In the genomic region with DNA sequence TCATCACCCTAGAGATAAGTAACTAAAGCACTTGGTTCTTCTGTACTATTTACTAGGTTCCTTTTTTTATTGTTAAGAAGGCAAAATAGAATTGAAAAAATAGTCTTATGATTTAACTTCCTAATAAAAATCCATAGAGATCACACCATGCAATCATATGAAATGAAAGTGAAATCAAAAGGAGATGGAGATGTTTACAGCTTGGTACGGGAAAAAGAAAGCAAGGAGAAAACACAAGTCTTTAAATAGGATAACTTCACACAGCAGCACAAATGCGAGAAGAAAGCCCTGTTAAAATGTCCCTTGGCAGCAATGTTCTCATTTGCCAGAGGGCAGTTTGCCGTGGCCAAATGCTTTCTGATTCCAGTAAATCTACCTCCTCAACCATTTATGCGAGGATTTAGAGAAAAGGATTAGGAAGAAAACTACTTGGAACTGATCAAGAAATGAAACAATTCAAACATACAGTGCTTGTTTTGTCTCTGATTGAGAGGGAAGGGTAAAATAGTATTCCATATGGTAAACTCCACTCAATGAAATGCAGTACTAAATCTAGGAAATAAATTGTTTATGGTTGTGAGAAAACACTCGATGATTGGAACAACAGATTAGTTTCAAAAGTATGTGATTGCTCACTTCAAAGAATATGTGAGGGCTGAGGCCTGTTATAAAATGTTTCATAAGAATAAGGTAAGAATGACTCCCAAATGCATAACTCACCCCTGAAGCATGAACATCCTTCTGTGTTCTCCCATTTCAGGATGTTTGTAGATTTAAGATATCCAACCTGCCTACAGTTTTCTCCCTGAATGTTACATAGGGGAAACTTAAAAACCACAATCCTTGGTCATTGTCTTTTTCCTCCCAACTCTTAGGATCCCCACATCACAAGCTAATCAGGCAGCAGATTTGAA, we compare ENCODE assay signal across 14 cellular contexts.
A peak's percentile ranks its signal among the peaks of the same experiment; 100 is the strongest.
DNase-seq lines count a peak whose midpoint lies in the region; ATAC-seq, FAIRE-seq and TF ChIP-seq lines count a peak whose summit lies in the region.
"Had no signal": no experiment of that assay in that cellular context is flagged by ENCODE, and none has a peak within 500 bp of the region (broad histone marks: within the 10 kb centered on the region; RNA-seq: fewer than 3 reads in every experiment).

No MANE protein-coding gene starts in this region.

- H3K14ac ChIP-seq in H1 (ENCODE audit: insufficient read length), result no peak overlapping the region

- no peaks in the 10 kb centered on the region for H3K79me2 ChIP-seq in H1 (ENCODE audit: control insufficient read depth in 1 of 2, insufficient read depth in 2 of 2, low read length in 2 of 2)

- no peak overlapping the region for H2AK5ac ChIP-seq in H1 (ENCODE audit: low read depth, low read length)

- H4K8ac ChIP-seq in H1 (ENCODE audit: extremely low read depth, insufficient read depth, low read length), result no peak overlapping the region

- no peak overlapping the region for H2BK5ac ChIP-seq in H1 (ENCODE audit: low read depth, low read length)

- H3K23me2 ChIP-seq in H1 (ENCODE audit: low read depth, low read length), result no peaks in the 10 kb centered on the region

- H3K36me3 ChIP-seq in breast epithelium (no peaks in the 10 kb centered on the region), H1 (ENCODE audit: control insufficient read depth in 2 of 4, insufficient read depth in 4 of 4, low read length in 3 of 4) (no peaks in the 10 kb centered on the region), mucosa of descending colon (ENCODE audit: low read depth) (no peaks in the 10 kb centered on the region), uterus (no peaks in the 10 kb centered on the region), H7 (replicated peaks; ENCODE audit: control insufficient read depth, insufficient read depth, low read length) (no peaks in the 10 kb centered on the region)

- no peaks in the 10 kb centered on the region for H3K9me3 Mint-ChIP-seq in MCF 10A (ENCODE audit: unreplicated experiment)

- no peaks in the 10 kb centered on the region for H3K9me3 ChIP-seq in breast epithelium
- no peaks in the 10 kb centered on the region for H3K9me3 ChIP-seq in H1 (ENCODE audit: insufficient read depth in 2 of 2, low read depth in 1 of 2, low read length in 1 of 2)
- no peaks in the 10 kb centered on the region for H3K9me3 ChIP-seq in mucosa of descending colon
- H3K9me3 ChIP-seq in uterus, result no peaks in the 10 kb centered on the region

- H3K4me1 Mint-ChIP-seq in MCF 10A (ENCODE audit: insufficient read depth, unreplicated experiment), result no peaks in the 10 kb centered on the region

- no peaks in the 10 kb centered on the region for H3K4me1 ChIP-seq in breast epithelium
- no peaks in the 10 kb centered on the region for H3K4me1 ChIP-seq in H1 (replicated peaks in 1 of 4; ENCODE audit: control insufficient read depth in 3 of 4, insufficient read depth in 4 of 4, low read length in 3 of 4)
- no peaks in the 10 kb centered on the region for H3K4me1 ChIP-seq in mucosa of descending colon (ENCODE audit: low read depth)
- no peaks in the 10 kb centered on the region for H3K4me1 ChIP-seq in uterus

- no peaks in the 10 kb centered on the region for H4K20me1 ChIP-seq in H1 (replicated peaks in 1 of 2; ENCODE audit: control insufficient read depth in 1 of 2, insufficient read depth in 2 of 2, low read length in 2 of 2)

- no peak for TF ChIP-seq RAD21 in H1 (IDR thresholded peaks at IDR 0.05 in 1 of 2, conservative IDR thresholded peaks at IDR 0.05 in 1 of 2; ENCODE audit: low read depth in 2 of 2, low read length in 2 of 2)

- no peak overlapping the region for H3K4ac ChIP-seq in H1 (replicated peaks; ENCODE audit: insufficient read length, low read depth, low read length)

- CTCF ChIA-PET in MCF 10A (lab: Yijun Ruan, JAX), result no interaction called here
- CTCF ChIA-PET in H1 (lab: Charles Lee; ENCODE audit: partially characterized antibody), result no interaction called here

- ATAC-seq in mucosa of descending colon (peak; percentile 60), GM21526 (IDR thresholded peaks at IDR 0.05; ENCODE audit: low FRiP score, unreplicated experiment) (no peak)
- ATAC-seq: left lobe of liver had no signal

- H3K27me3 Mint-ChIP-seq in MCF 10A (ENCODE audit: insufficient read depth, unreplicated experiment), result peaks cover 38% of the 10 kb centered on the region

- POLR2A ChIA-PET in MCF 10A (lab: Yijun Ruan, JAX) (interaction anchor here (0.9 kb wide), 1 partner anchor 34 kb away, joined by 3 read pairs; no protein-coding TSS in a partner anchor), H1 (lab: Charles Lee; ENCODE audit: partially characterized antibody) (no interaction called here)

- no peak overlapping the region for H2BK20ac ChIP-seq in H1 (ENCODE audit: low read length)

- no peaks in the 10 kb centered on the region for H3K36me3 Mint-ChIP-seq in MCF 10A (ENCODE audit: insufficient read depth, unreplicated experiment)

- no peak overlapping the region for H3K56ac ChIP-seq in H1 (replicated peaks; ENCODE audit: insufficient read length, low read depth, low read length)

- H4K91ac ChIP-seq in H1 (replicated peaks; ENCODE audit: insufficient read length, low read length), result no peak overlapping the region

- H3K27ac Mint-ChIP-seq in MCF 10A (ENCODE audit: low read depth, unreplicated experiment), result no peak overlapping the region

- H2BK12ac ChIP-seq in H1 (ENCODE audit: low read depth, low read length), result no peak overlapping the region

- 83% methylated on average over 5 of the region's 5 CpGs; no CpG with 5 or more reads in 1 of the 2 experiments for WGBS in H1 (ENCODE audit: extremely low coverage in 1 of 2, insufficient coverage in 1 of 2, insufficient read length in 1 of 2, insufficient replicate concordance in 2 of 2, low coverage in 1 of 2, low lambda C conversion rate in 2 of 2, missing lambda C conversion rate in 1 of 2), 2 experiments

- BruUV-seq in MCF 10A (replicated peaks; lab: Mats Ljungman, UMichigan), result no TSS peak

- DNase-seq in breast epithelium (ENCODE audit: low spot score in 2 of 2) (no peak), MCF 10A (ENCODE audit: unreplicated experiment) (no peak), H1 (ENCODE audit: low read depth in 1 of 2, low spot score in 2 of 2) (no peak), mucosa of descending colon (no peak), uterus (no peak), H7 (no peak), cerebellar nuclear complex (lab: John Stamatoyannopoulos, UW) (no peak)
- DNase-seq: cortex of kidney, KG1, NCI-H446 treated with DMSO at 0.1 percent for 48 hours, substantia nigra, T-helper 1 cell had no signal

- no peak overlapping the region for H2BK120ac ChIP-seq in H1 (replicated peaks; ENCODE audit: low read depth, low read length)

- TF ChIP-seq POLR2A in breast epithelium (IDR thresholded peaks at IDR 0.05) (no peak), H1 (IDR thresholded peaks at IDR 0.05; ENCODE audit: control extremely low read depth in 1 of 2, low read depth in 2 of 2, low read length in 2 of 2) (no peak), uterus (IDR thresholded peaks at IDR 0.05) (no peak)

- no peaks in the 10 kb centered on the region for H3K79me1 ChIP-seq in H1 (ENCODE audit: low read depth, low read length)

- H3K27ac ChIP-seq in breast epithelium, result peak overlapping the region; percentile 49 to 60
- H3K27ac ChIP-seq in H1 (ENCODE audit: low read depth, low read length), result no peak overlapping the region
- H3K27ac ChIP-seq in uterus, result peak overlapping the region; percentile 46 to 88

- H3K4me2 ChIP-seq in H1 (ENCODE audit: insufficient read depth in 1 of 2, low read depth in 2 of 2, low read length in 2 of 2), result no peak overlapping the region

- no peak overlapping the region for H4K5ac ChIP-seq in H1 (ENCODE audit: insufficient read length, low read depth, low read length)

- no peak overlapping the region for H2BK15ac ChIP-seq in H1 (ENCODE audit: low read length)

- FAIRE-seq in H1 (lab: Jason Lieb, UNC), result no peak

- H2AFZ ChIP-seq in H1 (ENCODE audit: low read length), result peak overlapping the region; percentile 46; the same call in 1 of the 2 replicates

- TF ChIP-seq CTCF in breast epithelium (IDR thresholded peaks at IDR 0.05) (no peak), MCF 10A (IDR thresholded peaks at IDR 0.05; ENCODE audit: unreplicated experiment) (no peak), H1 (IDR thresholded peaks at IDR 0.05; ENCODE audit: control extremely low read depth in 1 of 3, insufficient read depth in 1 of 3, low read depth in 1 of 3, low read length in 3 of 3) (no peak), mucosa of descending colon (IDR thresholded peaks at IDR 0.05) (no peak), uterus (IDR thresholded peaks at IDR 0.05) (no peak)

- no peak overlapping the region for H3K18ac ChIP-seq in H1 (ENCODE audit: extremely low read depth, low read length)

- H3K9ac ChIP-seq in H1 (replicated peaks in 1 of 4; ENCODE audit: extremely low read depth in 1 of 4, low read depth in 3 of 4, low read length in 3 of 4), result no peak overlapping the region

- peak overlapping the region; percentile 21 to 54 (median 28) for H3K4me3 ChIP-seq in breast epithelium
- H3K4me3 ChIP-seq in H1 (ENCODE audit: extremely low read depth in 1 of 4, insufficient read depth in 2 of 4, low read depth in 3 of 4, low read length in 4 of 4), result no peak overlapping the region
- H3K4me3 ChIP-seq in mucosa of descending colon, result no peak overlapping the region
- peak overlapping the region; percentile 3 to 12 for H3K4me3 ChIP-seq in uterus
- no peak overlapping the region for H3K4me3 ChIP-seq in H7 (ENCODE audit: insufficient read depth, low read depth, low read length)

- no peak overlapping the region for H3K23ac ChIP-seq in H1 (ENCODE audit: insufficient read length)

- intact Hi-C loops in breast epithelium (cut with DNase I; ENCODE audit: low total_unique reads), result no loop called here
- intact Hi-C loops in MCF 10A (cut with micrococcal nuclease), result no loop called here
- intact Hi-C loops in mucosa of descending colon (cut with DNase I, micrococcal nuclease), result no loop called here
- intact Hi-C loops in uterus (cut with DNase I; ENCODE audit: low total_unique reads), result no loop called here

- no peak for TF ChIP-seq EP300 in H1 (IDR thresholded peaks at IDR 0.05; ENCODE audit: borderline replicate concordance in 1 of 2, low read depth in 2 of 2, low read length in 2 of 2)

- H3K4me3 Mint-ChIP-seq in MCF 10A (ENCODE audit: unreplicated experiment), result no peak overlapping the region

- no peaks in the 10 kb centered on the region for H3K27me3 ChIP-seq in breast epithelium
- H3K27me3 ChIP-seq in H1 (replicated peaks in 1 of 4; ENCODE audit: control insufficient read depth in 3 of 4, extremely low read depth in 1 of 4, insufficient read depth in 3 of 4, low read length in 3 of 4), result no peaks in the 10 kb centered on the region
- H3K27me3 ChIP-seq in uterus, result no peaks in the 10 kb centered on the region
- H3K27me3 ChIP-seq in H7 (ENCODE audit: control insufficient read depth, insufficient read depth, low read length), result no peaks in the 10 kb centered on the region

TF ChIP-seq in H1, 55 proteins besides CTCF, POLR2A, EP300 and RAD21 (continues in another document):
- TF ChIP-seq GTF2F1 (IDR thresholded peaks at IDR 0.05; ENCODE audit: borderline replicate concordance, low read depth, low read length) (no peak), JUN (IDR thresholded peaks at IDR 0.05; ENCODE audit: low read depth, low read length) (no peak), TAF1 (IDR thresholded peaks at IDR 0.05; ENCODE audit: low read depth, low read length) (no peak)

Comparison
In these comparisons a context has a peak if more than half of its experiments do, and no peak if none do; other contexts are left out.
1. H3K4me3 ChIP-seq: peak in breast epithelium (3 of 3) and uterus (2 of 2); none in H1 (0 of 4), mucosa of descending colon (single experiment) and H7 (single experiment).